Comparison of ENCODE assay signal across 27 cellular contexts in the genomic region with DNA sequence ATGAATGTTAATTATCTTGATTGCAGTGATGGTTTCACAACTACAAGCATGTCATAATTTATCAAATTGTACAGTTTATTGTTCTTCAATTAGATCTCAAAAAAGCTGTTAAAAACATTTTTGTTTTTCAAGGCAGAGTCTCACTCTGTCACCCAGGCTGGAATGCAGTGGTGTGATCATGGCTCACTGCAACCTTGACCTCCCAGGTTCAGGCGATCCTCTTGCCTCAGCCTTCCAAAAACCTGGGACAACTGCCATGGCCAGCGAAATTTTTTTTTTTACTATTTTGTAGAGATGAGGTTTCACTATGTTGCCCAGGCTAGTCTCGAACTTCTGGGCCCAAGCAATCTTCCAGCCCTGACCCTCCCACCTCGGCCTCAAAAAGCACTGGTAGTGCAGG.
"Had no signal": no experiment of that assay in that cellular context is flagged by ENCODE, and none has a peak within 500 bp of the region (broad histone marks: within the 10 kb centered on the region; RNA-seq: fewer than 3 reads in every experiment).

No MANE protein-coding gene starts in this region.

- H3K27me3 ChIP-seq: ascending aorta had no signal

- H3K4me1 ChIP-seq: ascending aorta had no signal

- H3K4me3 ChIP-seq: ascending aorta had no signal

- H3K27ac ChIP-seq: ascending aorta, VCaP had no signal

- DNase-seq: activated B cell treated with CpG ODN at 0.5 μM for 24 hours; activated CD4-positive, alpha-beta memory T cell treated with anti-CD3 and anti-CD28 coated beads for 36 hours; activated CD4-positive, alpha-beta T cell treated with anti-CD3 and anti-CD28 coated beads for 4 hours; activated CD4-positive, alpha-beta T cell treated with anti-CD3 and anti-CD28 coated beads, Interleukin-2, amount 10 ng/mL, durations not matched to agents 24 days and 14 days; activated CD4-positive, alpha-beta T cell treated with anti-CD3 and anti-CD28 coated beads, Interleukin-2, amount 50 U/mL, for 1 hour; activated CD4-positive, alpha-beta T cell treated with anti-CD3 and anti-CD28 coated beads, Interleukin-2, amount 50 U/mL, for 4 hours; activated CD4-positive, CD25-positive, alpha-beta regulatory T cell treated with anti-CD3 and anti-CD28 coated beads, Interleukin-2, amount 50 U/mL, for 72 hours; activated CD8-positive, alpha-beta memory T cell treated with anti-CD3 and anti-CD28 coated beads, Interleukin-2, amount 50 U/mL, for 4 hours; activated CD8-positive, alpha-beta T cell treated with anti-CD3 and anti-CD28 coated beads for 36 hours; activated effector memory CD4-positive, alpha-beta T cell treated with anti-CD3 and anti-CD28 coated beads, Interleukin-2, amount 50 U/mL, for 16 hours; activated gamma-delta T cell treated with Interleukin-2 at 50 U/mL for 16 hours; activated naive CD4-positive, alpha-beta T cell; activated naive CD4-positive, alpha-beta T cell treated with anti-CD3 and anti-CD28 coated beads for 36 hours; activated naive CD4-positive, alpha-beta T cell treated with anti-CD3 and anti-CD28 coated beads, Interleukin-2, amount 50 U/mL, for 16 hours; activated naive CD8-positive, alpha-beta T cell treated with anti-CD3 and anti-CD28 coated beads for 36 hours; activated T-cell treated with anti-CD3 and anti-CD28 coated beads for 4 hours; activated T-cell treated with anti-CD3 and anti-CD28 coated beads, Interleukin-2, amount 50 U/mL, for 1 hour; activated T-cell treated with anti-CD3 and anti-CD28 coated beads, Interleukin-2, amount 50 U/mL, for 4 hours; activated T-cell treated with anti-CD3 and anti-CD28 coated beads, Interleukin-2, amount 50 U/mL, for 72 hours; amygdala; anterior cingulate cortex; central memory CD4-positive, alpha-beta T cell; T-helper 1 cell; T-helper 2 cell; T-helper 9 cell had no signal

- H3K9me3 ChIP-seq: ascending aorta had no signal
